In the genomic region with DNA sequence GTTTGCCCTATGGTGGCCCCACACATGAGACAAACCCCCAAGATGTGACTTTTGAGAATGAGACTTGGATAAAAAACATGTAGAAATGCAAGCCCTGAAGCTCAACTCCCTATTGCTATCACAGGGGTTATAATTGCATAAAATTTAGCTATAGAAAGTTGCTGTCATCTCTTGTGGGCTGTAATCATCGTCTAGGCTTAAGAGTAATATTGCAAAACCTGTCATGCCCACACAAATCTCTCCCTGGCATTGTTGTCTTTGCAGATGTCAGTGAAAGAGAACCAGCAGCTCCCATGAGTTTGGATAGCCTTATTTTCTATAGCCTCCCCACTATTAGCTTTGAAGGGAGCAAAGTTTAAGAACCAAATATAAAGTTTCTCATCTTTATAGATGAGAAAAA, we compare ENCODE assay signal across 36 cellular contexts. TPM values are rescaled to one million over a fixed set of nuclear protein-coding genes. Genes with fewer than 3 reads are reported as not detected.
"Had no signal": no experiment of that assay in that cellular context is flagged by ENCODE, and none has a peak within 500 bp of the region (broad histone marks: within the 10 kb centered on the region; RNA-seq: fewer than 3 reads in every experiment).

No MANE protein-coding gene starts in this region.

- H3K4me3 ChIP-seq: MG63 had no signal

- H3K36me3 ChIP-seq: MG63 had no signal

- H3K9me3 ChIP-seq: MG63 had no signal

- DNase-seq: Karpas-422, MG63, MM.1S, MV-4-11, NCI-H1048, NCI-H1092, NCI-H1092 treated with DMSO at 0.1 percent for 48 hours, NCI-H1105, NCI-H1105 treated with DMSO at 0.1 percent for 48 hours, NCI-H1417 treated with DMSO at 0.1 percent for 48 hours, NCI-H1436, NCI-H1436 treated with DMSO at 0.1 percent for 48 hours, NCI-H146, NCI-H1694, NCI-H1694 treated with DMSO at 0.1 percent for 48 hours, NCI-H187, NCI-H187 treated with DMSO at 0.1 percent for 48 hours, NCI-H1930, NCI-H2029, NCI-H2029 treated with DMSO at 0.1 percent for 48 hours, NCI-H2081, NCI-H2081 treated with DMSO at 0.1 percent for 48 hours, NCI-H2107, NCI-H2171, NCI-H2171 treated with DMSO at 0.1 percent for 48 hours, NCI-H2227 treated with DMSO at 0.1 percent for 48 hours, NCI-H226, NCI-H345, NCI-H446, NCI-H446 treated with DMSO at 0.1 percent for 48 hours, NCI-H510A, NCI-H510A treated with DMSO at 0.1 percent for 48 hours had no signal

- H3K27me3 ChIP-seq: MG63 had no signal

RNA-seq across cellular contexts. Expression of a gene that starts 14.6 kb away (rescaled TPM):
- total RNA-seq: LHCN-M2, M059J, MCF 10A, NCI-H460 had no signal

RNA-seq across cellular contexts. Expression of a gene that starts 17.3 kb away (rescaled TPM):
- total RNA-seq: LHCN-M2, MCF 10A had no signal
